In the genomic region with DNA sequence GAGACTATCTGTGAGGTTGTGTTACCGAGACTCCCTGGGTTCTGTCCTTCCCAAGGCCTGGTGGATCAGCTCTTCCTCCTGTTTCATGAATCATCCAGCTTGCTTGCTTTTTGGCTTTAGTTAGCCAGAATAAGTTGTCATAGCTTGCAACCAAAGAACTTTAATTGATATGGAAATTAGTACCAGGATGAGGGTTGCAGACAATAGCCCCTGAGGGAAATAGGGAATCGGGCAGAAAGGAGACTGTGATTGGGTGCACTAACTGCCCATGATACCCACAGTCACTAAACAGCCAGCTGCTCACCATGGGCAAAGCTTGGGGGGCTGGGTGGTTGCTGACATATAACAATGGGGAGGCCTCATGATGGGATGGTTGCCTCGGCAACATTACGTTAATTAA, we compare ENCODE assay signal across 29 cellular contexts. TPM values are rescaled to one million over a fixed set of nuclear protein-coding genes. Genes with fewer than 3 reads are reported as not detected.
"Had no signal": no experiment of that assay in that cellular context is flagged by ENCODE, and none has a peak within 500 bp of the region (broad histone marks: within the 10 kb centered on the region; RNA-seq: fewer than 3 reads in every experiment).

No MANE protein-coding gene starts in this region.

- ATAC-seq: mucosa of descending colon; naive thymus-derived CD4-positive, alpha-beta T cell; natural killer cell treated with Interleukin-12 subunit alpha and Interleukin-12 subunit beta and Interleukin-15 and Interleukin-18, amount 100 ng/mL, for 72 hours; pancreas; right cardiac atrium; sciatic nerve; stimulated activated naive B cell treated with anti-CD40 and anti-IgM and Interleukin-4, amounts not matched to agents 10 μg/mL and 1 μg/mL and 100 μg/mL, for 72 hours; stimulated activated naive CD8-positive, alpha-beta T cell treated with anti-CD3 and anti-CD28 coated beads, Interleukin-15, Interleukin-2, amounts not matched to agents 100 U/mL and 50 U/mL, for 24 hours had no signal

- H3K27ac ChIP-seq: left ventricle myocardium inferior, pancreas, prostate gland, skin epidermis, stomach, testis, thyroid gland, transverse colon, upper lobe of left lung, vagina had no signal

- H3K27me3 ChIP-seq: pancreas, stomach, testis, thyroid gland, upper lobe of left lung, vagina had no signal

- H3K27ac Mint-ChIP-seq: naive thymus-derived CD4-positive, alpha-beta T cell; natural killer cell treated with Interleukin-12 subunit alpha and Interleukin-12 subunit beta and Interleukin-15 and Interleukin-18, amount 100 ng/mL, for 72 hours; stimulated activated naive B cell treated with anti-CD40 and anti-IgM and Interleukin-4, amounts not matched to agents 10 μg/mL and 1 μg/mL and 100 μg/mL, for 72 hours had no signal

- H3K36me3 ChIP-seq: left ventricle myocardium inferior, pancreas, prostate gland, stomach, thyroid gland, transverse colon, upper lobe of left lung, vagina had no signal

- H3K36me3 Mint-ChIP-seq: naive thymus-derived CD4-positive, alpha-beta T cell; natural killer cell treated with Interleukin-12 subunit alpha and Interleukin-12 subunit beta and Interleukin-15 and Interleukin-18, amount 100 ng/mL, for 72 hours; stimulated activated naive B cell treated with anti-CD40 and anti-IgM and Interleukin-4, amounts not matched to agents 10 μg/mL and 1 μg/mL and 100 μg/mL, for 72 hours had no signal

- H3K9me3 Mint-ChIP-seq: natural killer cell treated with Interleukin-12 subunit alpha and Interleukin-12 subunit beta and Interleukin-15 and Interleukin-18, amount 100 ng/mL, for 72 hours had no signal

- H3K9me3 ChIP-seq: left ventricle myocardium inferior, mucosa of descending colon, pancreas, prostate gland, stomach, testis, thyroid gland, transverse colon, upper lobe of left lung, vagina had no signal

- H3K4me3 Mint-ChIP-seq: naive thymus-derived CD4-positive, alpha-beta T cell; natural killer cell treated with Interleukin-12 subunit alpha and Interleukin-12 subunit beta and Interleukin-15 and Interleukin-18, amount 100 ng/mL, for 72 hours; neural crest cell; stimulated activated naive B cell treated with anti-CD40 and anti-IgM and Interleukin-4, amounts not matched to agents 10 μg/mL and 1 μg/mL and 100 μg/mL, for 72 hours had no signal

- H3K4me3 ChIP-seq: left ventricle myocardium inferior, lung, mucosa of descending colon, pancreas, prostate gland, skin epidermis, stomach, testis, thyroid gland, transverse colon, upper lobe of left lung, vagina had no signal

- DNase-seq: kidney glomerular epithelial cell; left ventricle myocardium inferior; midbrain; mucosa of descending colon; naive thymus-derived CD4-positive, alpha-beta T cell; pancreas; posterior cingulate gyrus; retina; right cardiac atrium; stimulated activated CD4-positive, alpha-beta T cell treated with anti-CD3 and anti-CD28 coated beads, Interleukin-12 subunit alpha, Interleukin-12 subunit beta, amount 100 ng/mL, for 4 hours; stimulated activated CD4-positive, alpha-beta T cell treated with anti-CD3 and anti-CD28 coated beads, Interleukin-15, amount 100 ng/mL, for 24 hours; stimulated activated CD4-positive, alpha-beta T cell treated with anti-CD3 and anti-CD28 coated beads, Interleukin-2, amount 100 ng/mL, for 24 hours; stimulated activated CD4-positive, alpha-beta T cell treated with anti-CD3 and anti-CD28 coated beads, Interleukin-4, amount 100 ng/mL, for 1 hour; stimulated activated naive B cell treated with anti-CD40 and anti-IgM and Interleukin-4, amounts not matched to agents 10 μg/mL and 1 μg/mL and 100 μg/mL, for 72 hours; stimulated activated naive CD8-positive, alpha-beta T cell treated with anti-CD3 and anti-CD28 coated beads, Interleukin-15, Interleukin-2, amounts not matched to agents 100 U/mL and 50 U/mL, for 24 hours; stomach; testis; thyroid gland; transverse colon; upper lobe of left lung had no signal

RNA-seq across cellular contexts. Expression of a gene that starts 17.7 kb away (rescaled TPM):
- polyA plus RNA-seq: keratinocyte; lung; naive thymus-derived CD4-positive, alpha-beta T cell; pancreas; right cardiac atrium; stomach; urinary bladder had no signal

RNA-seq across cellular contexts. Expression of a gene that starts 38.3 kb away (rescaled TPM):
- polyA plus RNA-seq: naive thymus-derived CD4-positive, alpha-beta T cell had no signal
